ENCODE assay signal across 19 cellular contexts in the genomic region with DNA sequence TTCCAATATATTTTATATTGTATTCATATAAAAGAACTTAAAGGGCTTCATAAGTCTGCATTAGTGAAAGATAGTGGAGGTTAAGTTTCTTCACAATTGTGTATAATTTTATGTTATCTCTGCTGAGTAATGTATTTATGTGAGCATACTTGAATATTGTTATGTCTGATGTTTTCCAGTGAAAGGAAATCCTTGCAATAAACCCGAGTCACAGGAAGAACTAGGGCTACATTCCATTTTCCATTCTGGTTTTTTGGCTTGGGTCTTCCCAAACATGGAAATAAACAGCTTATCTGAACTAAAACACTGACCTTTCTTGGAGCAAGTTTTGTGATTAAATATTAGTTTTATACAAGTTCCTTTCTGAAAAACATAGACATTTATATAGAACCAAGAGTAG.
DNase-seq lines count a peak whose midpoint lies in the region; ATAC-seq, FAIRE-seq and TF ChIP-seq lines count a peak whose summit lies in the region.
"Had no signal": no experiment of that assay in that cellular context is flagged by ENCODE, and none has a peak within 500 bp of the region (broad histone marks: within the 10 kb centered on the region; RNA-seq: fewer than 3 reads in every experiment).

No MANE protein-coding gene starts in this region.

- 12 to 27% (median 18%) methylated on average over 1 of the region's 1 CpG for WGBS in adrenal gland, 4 donors
- 57 to 74% (median 57%) methylated on average over 1 of the region's 1 CpG for WGBS in small intestine, 3 donors

- no peak for TF ChIP-seq POLR2A in adrenal gland (IDR thresholded peaks at IDR 0.05)

- H3K36me3 ChIP-seq in ACC112 (ENCODE audit: insufficient read depth, low read length) (no peaks in the 10 kb centered on the region), adrenal gland (replicated peaks in 1 of 2) (no peaks in the 10 kb centered on the region), osteoblast (ENCODE audit: insufficient read depth, low read length) (no peaks in the 10 kb centered on the region), small intestine (ENCODE audit: control insufficient read depth in 2 of 2, insufficient read depth in 2 of 2, low read length in 2 of 2) (no peaks in the 10 kb centered on the region)
- H3K36me3 ChIP-seq: BLaER1 treated with 17β-estradiol and CSF1 and Interleukin-3, amounts not matched to agents 10 nM and 100 nM had no signal

- no peak overlapping the region for H2AFZ ChIP-seq in ACC112 (ENCODE audit: low read length, unreplicated experiment)
- H2AFZ ChIP-seq in osteoblast (ENCODE audit: low read length) = no peak overlapping the region

- no peak overlapping the region for H3K4me3 ChIP-seq in ACC112 (ENCODE audit: low read depth, low read length)
- H3K4me3 ChIP-seq in adrenal gland = no peak overlapping the region
- no peak overlapping the region for H3K4me3 ChIP-seq in fibroblast of the aortic adventitia (ENCODE audit: low read depth, low read length)
- no peak overlapping the region for H3K4me3 ChIP-seq in osteoblast (ENCODE audit: insufficient read depth, low read length)
- no peak overlapping the region for H3K4me3 ChIP-seq in small intestine (ENCODE audit: low read depth in 1 of 2, low read length in 2 of 2)
- H3K4me3 ChIP-seq: BLaER1 treated with 17β-estradiol and CSF1 and Interleukin-3, amounts not matched to agents 10 nM and 100 nM had no signal

- H3K4me2 ChIP-seq in osteoblast (ENCODE audit: insufficient read depth, low read length) = no peak overlapping the region

- H3K27me3 ChIP-seq in ACC112 (ENCODE audit: insufficient read depth, low read length) = no peaks in the 10 kb centered on the region
- H3K27me3 ChIP-seq in adrenal gland = no peaks in the 10 kb centered on the region
- H3K27me3 ChIP-seq in osteoblast (ENCODE audit: insufficient read depth, low read length) = no peaks in the 10 kb centered on the region
- no peaks in the 10 kb centered on the region for H3K27me3 ChIP-seq in small intestine (ENCODE audit: control insufficient read depth in 2 of 2, insufficient read depth in 2 of 2, low read length in 2 of 2)
- H3K27me3 ChIP-seq: BLaER1 treated with 17β-estradiol and CSF1 and Interleukin-3, amounts not matched to agents 10 nM and 100 nM had no signal

- no peak for ATAC-seq in GM18907 (IDR thresholded peaks at IDR 0.05; ENCODE audit: unreplicated experiment)
- ATAC-seq: HepG2, PC-3 had no signal

- TF ChIP-seq CTCF in adrenal gland (IDR thresholded peaks at IDR 0.05) = no peak
- TF ChIP-seq CTCF in fibroblast of the aortic adventitia (IDR thresholded peaks at IDR 0.05; ENCODE audit: insufficient read depth, low read length) = no peak
- no peak for TF ChIP-seq CTCF in osteoblast (IDR thresholded peaks at IDR 0.05; ENCODE audit: extremely low read depth, low read depth, low read length)

- H4K20me1 ChIP-seq in osteoblast (ENCODE audit: insufficient read depth, low read length) = no peaks in the 10 kb centered on the region
- H4K20me1 ChIP-seq: BLaER1 treated with 17β-estradiol and CSF1 and Interleukin-3, amounts not matched to agents 10 nM and 100 nM had no signal

- intact Hi-C loops in adrenal gland (cut with DNase I) = no loop called here

- H3K79me2 ChIP-seq in ACC112 (ENCODE audit: control insufficient read depth, insufficient read depth, low read length, unreplicated experiment) = no peaks in the 10 kb centered on the region
- H3K79me2 ChIP-seq in osteoblast (ENCODE audit: insufficient read depth, low read length) = no peaks in the 10 kb centered on the region

- H3K9me3 ChIP-seq in adrenal gland (replicated peaks in 1 of 3) = no peaks in the 10 kb centered on the region
- H3K9me3 ChIP-seq in osteoblast (ENCODE audit: low read depth, low read length) = no peaks in the 10 kb centered on the region
- H3K9me3 ChIP-seq in small intestine (ENCODE audit: control insufficient read depth, low read depth) = no peaks in the 10 kb centered on the region

- H3K4me1 ChIP-seq in ACC112 (ENCODE audit: control insufficient read depth, insufficient read depth, low read length, unreplicated experiment) (peaks cover 17% of the 10 kb centered on the region), adrenal gland (replicated peaks in 1 of 2) (peaks cover 23 to 26% of the 10 kb centered on the region in 2 donors), osteoblast (ENCODE audit: insufficient read depth, low read length) (peaks cover 16% of the 10 kb centered on the region), small intestine (ENCODE audit: control insufficient read depth in 2 of 2, insufficient read depth in 1 of 2, low read depth in 1 of 2, low read length in 1 of 2) (no peaks in the 10 kb centered on the region)

- DNase-seq in adrenal gland (no peak), fibroblast of the aortic adventitia (ENCODE audit: low read depth) (peak; percentile 39), osteoblast (ENCODE audit: insufficient read length, low spot score, missing footprints) (no peak), MV-4-11 (lab: John Stamatoyannopoulos, UW) (no peak), small intestine (no peak)
- DNase-seq: CD8-positive, alpha-beta memory T cell; KG1; NCI-H1417 treated with DMSO at 0.1 percent for 48 hours; NCI-H187 treated with DMSO at 0.1 percent for 48 hours; NCI-H345; NCI-H524 treated with DMSO at 0.1 percent for 48 hours; RPMI8226; SHP77 treated with DMSO at 0.1 percent for 48 hours had no signal

- H3K27ac ChIP-seq in ACC112 (ENCODE audit: low read depth, low read length) (peak overlapping the region; percentile 77), adrenal gland (peak overlapping the region; percentile 15 to 87 (median 82)), osteoblast (ENCODE audit: low read depth, low read length) (peak overlapping the region; percentile 70), small intestine (ENCODE audit: low read depth in 1 of 2, low read length in 1 of 2) (no peak overlapping the region)
- H3K27ac ChIP-seq: BLaER1 treated with 17β-estradiol and CSF1 and Interleukin-3, amounts not matched to agents 10 nM and 100 nM had no signal

- no peak for FAIRE-seq in small intestine (lab: Jason Lieb, UNC)
- FAIRE-seq: D721Med, HepG2 had no signal

Comparison
In these comparisons a context has a peak if more than half of its experiments do, and no peak if none do; other contexts are left out.
1. H3K27ac ChIP-seq: peak in ACC112 (single experiment), adrenal gland (5 of 5) and osteoblast (single experiment); none in small intestine (0 of 2).